Comparison of ENCODE assay signal across 8 cellular contexts in the genomic region with DNA sequence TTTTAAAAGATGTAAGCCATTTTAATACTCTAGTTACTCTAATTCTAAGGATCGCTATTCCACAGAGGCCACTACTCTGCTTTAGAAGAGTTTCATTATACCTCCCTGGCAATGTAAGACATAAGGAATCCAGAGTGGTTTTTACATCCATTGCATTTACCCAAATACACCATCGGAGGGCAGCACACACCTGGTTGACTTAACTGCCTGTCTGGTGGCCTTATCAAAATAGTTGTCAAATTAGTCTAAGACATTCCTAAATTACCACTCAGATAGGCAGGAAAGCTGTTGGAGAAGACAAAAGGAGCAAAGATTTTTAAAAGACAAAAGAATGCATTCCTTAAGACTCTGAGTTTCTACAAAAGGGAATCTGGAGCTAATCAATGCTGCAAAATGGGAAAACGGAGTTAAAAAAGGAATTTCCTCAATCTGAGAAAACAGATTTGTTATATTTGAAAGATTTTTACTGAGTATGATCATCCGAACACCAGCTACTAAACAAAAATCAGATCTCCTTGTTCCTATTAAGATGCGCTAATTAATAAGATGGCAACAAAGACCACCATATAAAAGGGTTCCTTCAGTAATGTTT. TPM values are rescaled to one million over a fixed set of nuclear protein-coding genes. Genes with fewer than 3 reads are reported as not detected.
A peak's percentile ranks its signal among the peaks of the same experiment; 100 is the strongest.
DNase-seq lines count a peak whose midpoint lies in the region; ATAC-seq and TF ChIP-seq lines count a peak whose summit lies in the region.

No MANE protein-coding gene starts in this region.

- no peak overlapping the region for H3K4me3 ChIP-seq in uterus

- H3K27me3 Mint-ChIP-seq in natural killer cell (ENCODE audit: low read depth in 2 of 2) (no peaks in the 10 kb centered on the region), WTC11 (ENCODE audit: low read depth) (no peaks in the 10 kb centered on the region)
- no peaks in the 10 kb centered on the region for H3K27me3 Mint-ChIP-seq in natural killer cell treated with Interleukin-12 subunit alpha and Interleukin-12 subunit beta and Interleukin-15 and Interleukin-18, amount 100 ng/mL, for 72 hours

- no peaks in the 10 kb centered on the region for H3K4me1 ChIP-seq in uterus

- no peak for TF ChIP-seq POLR2A in erythroblast (IDR thresholded peaks at IDR 0.05; ENCODE audit: low read length)
- no peak for TF ChIP-seq POLR2A in uterus (IDR thresholded peaks at IDR 0.05)

- H3K27ac Mint-ChIP-seq in natural killer cell (no peak overlapping the region), WTC11 (peak overlapping the region; percentile 73)
- no peak overlapping the region for H3K27ac Mint-ChIP-seq in natural killer cell treated with Interleukin-12 subunit alpha and Interleukin-12 subunit beta and Interleukin-15 and Interleukin-18, amount 100 ng/mL, for 72 hours

- H3K4me1 Mint-ChIP-seq in natural killer cell, result no peaks in the 10 kb centered on the region
- no peaks in the 10 kb centered on the region for H3K4me1 Mint-ChIP-seq in natural killer cell treated with Interleukin-12 subunit alpha and Interleukin-12 subunit beta and Interleukin-15 and Interleukin-18, amount 100 ng/mL, for 72 hours (ENCODE audit: low read depth in 2 of 2)
- H3K4me1 Mint-ChIP-seq in WTC11, result peaks cover 41% of the 10 kb centered on the region

- TF ChIP-seq CTCF in natural killer cell (IDR thresholded peaks at IDR 0.05), result peak; percentile 68
- TF ChIP-seq CTCF in WTC11 (IDR thresholded peaks at IDR 0.05), result peak; percentile 66
- peak; percentile 54 to 73 (median 61) for TF ChIP-seq CTCF in uterus (IDR thresholded peaks at IDR 0.05)

- H3K27me3 ChIP-seq in uterus, result no peaks in the 10 kb centered on the region

- CTCF ChIA-PET in WTC11 (lab: Charles Lee), result interaction anchor here (0.6 to 1.8 kb wide), 7 partner anchors 78 to 324 kb away, joined by 3 to 10 read pairs (median 4); no protein-coding TSS in a partner anchor

- ATAC-seq in natural killer cell, result peak in 2 of 3 donors; percentile 74
- no peak for ATAC-seq in natural killer cell treated with Interleukin-12 subunit alpha and Interleukin-12 subunit beta and Interleukin-15 and Interleukin-18, amount 100 ng/mL, for 72 hours
- peak; percentile 59 for ATAC-seq in HG03342 (IDR thresholded peaks at IDR 0.05; ENCODE audit: unreplicated experiment)
- peak; percentile 68 for ATAC-seq in WTC11

- POLR2A ChIA-PET in WTC11 (lab: Charles Lee), result no interaction called here

- no peaks in the 10 kb centered on the region for H3K36me3 Mint-ChIP-seq in natural killer cell
- H3K36me3 Mint-ChIP-seq in natural killer cell treated with Interleukin-12 subunit alpha and Interleukin-12 subunit beta and Interleukin-15 and Interleukin-18, amount 100 ng/mL, for 72 hours, result no peaks in the 10 kb centered on the region
- H3K36me3 Mint-ChIP-seq in WTC11, result peaks cover 7% of the 10 kb centered on the region; the same call in 1 of the 2 replicates

- no peaks in the 10 kb centered on the region for H3K9me3 Mint-ChIP-seq in natural killer cell
- H3K9me3 Mint-ChIP-seq in natural killer cell treated with Interleukin-12 subunit alpha and Interleukin-12 subunit beta and Interleukin-15 and Interleukin-18, amount 100 ng/mL, for 72 hours, result no peaks in the 10 kb centered on the region
- H3K9me3 Mint-ChIP-seq in WTC11, result no peaks in the 10 kb centered on the region

- DNase-seq in natural killer cell (no peak), NCI-H226 (peak; percentile 58), WTC11 (ENCODE audit: low spot score) (peak; percentile 45), erythroblast (lab: John Stamatoyannopoulos, UW) (peak; percentile 68 to 80), myocyte (ENCODE audit: low read depth) (peak; percentile 76), uterus (peak; percentile 23 to 26)
- no peak for DNase-seq in natural killer cell treated with Interleukin-12 subunit alpha and Interleukin-12 subunit beta and Interleukin-15 and Interleukin-18, amount 100 ng/mL, for 72 hours (ENCODE audit: low spot score)

- H3K4me3 Mint-ChIP-seq in natural killer cell (no peak overlapping the region), WTC11 (no peak overlapping the region)
- H3K4me3 Mint-ChIP-seq in natural killer cell treated with Interleukin-12 subunit alpha and Interleukin-12 subunit beta and Interleukin-15 and Interleukin-18, amount 100 ng/mL, for 72 hours, result no peak overlapping the region

- intact Hi-C loops in natural killer cell (cut with micrococcal nuclease) (loop anchor here (5.0 to 10.0 kb wide), 2 partner anchors 307 to 1659 kb away; a partner anchor contains a TSS), uterus (cut with DNase I; ENCODE audit: low total_unique reads) (no loop called here)

- H3K9me3 ChIP-seq in uterus, result no peaks in the 10 kb centered on the region

- H3K36me3 ChIP-seq in uterus, result no peaks in the 10 kb centered on the region

- no peak overlapping the region for H3K27ac ChIP-seq in uterus

TF ChIP-seq in WTC11, 78 proteins besides CTCF, POLR2A, EP300 and RAD21:
- TF ChIP-seq SP1 (CRISPR knock-in tag; conservative IDR thresholded peaks at IDR 0.05), result no peak
- TF ChIP-seq NR1H2 (CRISPR knock-in tag; IDR thresholded peaks at IDR 0.05), result no peak
- TF ChIP-seq ZNF423 (CRISPR knock-in tag; IDR thresholded peaks at IDR 0.05), result no peak
- no peak for TF ChIP-seq SMAD3 (CRISPR knock-in tag; IDR thresholded peaks at IDR 0.05; ENCODE audit: borderline replicate concordance)
- TF ChIP-seq, protein P1, sequence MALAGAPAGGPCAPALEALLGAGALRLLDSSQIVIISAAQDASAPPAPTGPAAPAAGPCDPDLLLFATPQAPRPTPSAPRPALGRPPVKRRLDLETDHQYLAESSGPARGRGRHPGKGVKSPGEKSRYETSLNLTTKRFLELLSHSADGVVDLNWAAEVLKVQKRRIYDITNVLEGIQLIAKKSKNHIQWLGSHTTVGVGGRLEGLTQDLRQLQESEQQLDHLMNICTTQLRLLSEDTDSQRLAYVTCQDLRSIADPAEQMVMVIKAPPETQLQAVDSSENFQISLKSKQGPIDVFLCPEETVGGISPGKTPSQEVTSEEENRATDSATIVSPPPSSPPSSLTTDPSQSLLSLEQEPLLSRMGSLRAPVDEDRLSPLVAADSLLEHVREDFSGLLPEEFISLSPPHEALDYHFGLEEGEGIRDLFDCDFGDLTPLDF (CRISPR knock-in tag; IDR thresholded peaks at IDR 0.05), result no peak
- TF ChIP-seq GTF2I (CRISPR knock-in tag; conservative IDR thresholded peaks at IDR 0.05), result no peak
- no peak for TF ChIP-seq ELF4 (CRISPR knock-in tag; IDR thresholded peaks at IDR 0.05; ENCODE audit: low read depth)
- TF ChIP-seq, protein P2, sequence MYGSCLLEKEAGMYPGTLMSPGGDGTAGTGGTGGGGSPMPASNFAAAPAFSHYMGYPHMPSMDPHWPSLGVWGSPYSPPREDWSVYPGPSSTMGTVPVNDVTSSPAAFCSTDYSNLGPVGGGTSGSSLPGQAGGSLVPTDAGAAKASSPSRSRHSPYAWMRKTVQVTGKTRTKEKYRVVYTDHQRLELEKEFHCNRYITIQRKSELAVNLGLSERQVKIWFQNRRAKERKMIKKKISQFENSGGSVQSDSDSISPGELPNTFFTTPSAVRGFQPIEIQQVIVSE (CRISPR knock-in tag; IDR thresholded peaks at IDR 0.05; ENCODE audit: borderline replicate concordance), result no peak
- TF ChIP-seq, protein P3, sequence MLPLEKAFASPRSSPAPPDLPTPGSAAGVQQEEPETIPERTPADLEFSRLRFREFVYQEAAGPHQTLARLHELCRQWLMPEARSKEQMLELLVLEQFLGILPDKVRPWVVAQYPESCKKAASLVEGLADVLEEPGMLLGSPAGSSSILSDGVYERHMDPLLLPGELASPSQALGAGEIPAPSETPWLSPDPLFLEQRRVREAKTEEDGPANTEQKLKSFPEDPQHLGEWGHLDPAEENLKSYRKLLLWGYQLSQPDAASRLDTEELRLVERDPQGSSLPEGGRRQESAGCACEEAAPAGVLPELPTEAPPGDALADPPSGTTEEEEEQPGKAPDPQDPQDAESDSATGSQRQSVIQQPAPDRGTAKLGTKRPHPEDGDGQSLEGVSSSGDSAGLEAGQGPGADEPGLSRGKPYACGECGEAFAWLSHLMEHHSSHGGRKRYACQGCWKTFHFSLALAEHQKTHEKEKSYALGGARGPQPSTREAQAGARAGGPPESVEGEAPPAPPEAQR (CRISPR knock-in tag; IDR thresholded peaks at IDR 0.05), result no peak
- TF ChIP-seq JAZF1 (CRISPR knock-in tag; IDR thresholded peaks at IDR 0.05), result no peak
- TF ChIP-seq RELA (CRISPR knock-in tag; IDR thresholded peaks at IDR 0.05; ENCODE audit: borderline replicate concordance), result no peak

RNA-seq across cellular contexts. Expression of a gene that starts 33.8 kb away (rescaled TPM):
- 1 to 10 TPM in 2 of 3 donors, under 1 TPM in 1; 0.68 to 3.5 (median 2.1) TPM for total RNA-seq in natural killer cell
- under 1 TPM; 0.22 to 0.31 TPM for total RNA-seq in natural killer cell treated with Interleukin-12 subunit alpha and Interleukin-12 subunit beta and Interleukin-15 and Interleukin-18, amount 100 ng/mL, for 72 hours
- 32.8 to 39.7 TPM (median 35.7 TPM) in 3 replicates for total RNA-seq in WTC11 (2021)
- total RNA-seq in myocyte, result 9.5 and 16.2 TPM in 2 replicates
- polyA plus RNA-seq in myocyte (2012), result 1.3 TPM
- 10 to 100 TPM; 13.8 to 34.6 (median 20.8) TPM for total RNA-seq in uterus

Comparison
In these comparisons a context has a peak if more than half of its experiments do, and no peak if none do; other contexts are left out.
1. ATAC-seq: peak in natural killer cell (2 of 3), HG03342 (single experiment) and WTC11 (single experiment); none in natural killer cell treated with Interleukin-12 subunit alpha and Interleukin-12 subunit beta and Interleukin-15 and Interleukin-18, amount 100 ng/mL, for 72 hours (0 of 2).
2. DNase-seq: peak in NCI-H226 (single experiment), WTC11 (single experiment), erythroblast (2 of 2), myocyte (single experiment) and uterus (2 of 2); none in natural killer cell (single experiment) and natural killer cell treated with Interleukin-12 subunit alpha and Interleukin-12 subunit beta and Interleukin-15 and Interleukin-18, amount 100 ng/mL, for 72 hours (single experiment).
3. Peak in every context shown above with its lines, with median percentiles within 50 percentile points of each other: CTCF ChIP-seq.